Comparison of ENCODE assay signal across 8 cellular contexts in genomic region chr22:37560682-37561208, GRCh38. TPM values are rescaled to one million over a fixed set of nuclear protein-coding genes. Genes with fewer than 3 reads are reported as not detected.
DNase-seq lines count a peak whose midpoint lies in the region; ATAC-seq and TF ChIP-seq lines count a peak whose summit lies in the region.

No MANE protein-coding gene starts in this region.

- H3K4me3 ChIP-seq in LNCaP clone FGC (ENCODE audit: low read depth, low read length), result peak overlapping the region; percentile 53
- peak overlapping the region; percentile 35 for H3K4me3 ChIP-seq in effector memory CD4-positive, alpha-beta T cell (ENCODE audit: insufficient read depth, low read depth, low read length, poor library complexity, severe bottlenecking)
- peak overlapping the region; percentile 30 for H3K4me3 ChIP-seq in mononuclear cell (ENCODE audit: low read length)

- H3K9me3 ChIP-seq in effector memory CD4-positive, alpha-beta T cell (ENCODE audit: control insufficient read depth, low read length), result no peaks in the 10 kb centered on the region
- H3K9me3 ChIP-seq in mononuclear cell (ENCODE audit: low read depth, low read length), result no peaks in the 10 kb centered on the region

- no peak for DNase-seq in LNCaP clone FGC (ENCODE audit: low read depth)
- no peak for DNase-seq in effector memory CD4-positive, alpha-beta T cell
- DNase-seq in NK-92 (lab: John Stamatoyannopoulos, UW; ENCODE audit: unreplicated experiment), result no peak

- H3K36me3 ChIP-seq in effector memory CD4-positive, alpha-beta T cell (ENCODE audit: control insufficient read depth, insufficient read depth, low read length), result no peaks in the 10 kb centered on the region

- TF ChIP-seq CTCF in 22Rv1 (IDR thresholded peaks at IDR 0.05) (no peak), LNCaP clone FGC (IDR thresholded peaks at IDR 0.05; ENCODE audit: control insufficient read depth, extremely low read depth, insufficient read depth) (no peak)

- H3K27me3 ChIP-seq in effector memory CD4-positive, alpha-beta T cell (replicated peaks; ENCODE audit: control insufficient read depth, insufficient read depth, low read length, poor library complexity, severe bottlenecking), result peaks cover 28% of the 10 kb centered on the region
- H3K27me3 ChIP-seq in mononuclear cell (ENCODE audit: insufficient read depth, low read length), result peaks cover 28% of the 10 kb centered on the region

- ATAC-seq in HG03521 (IDR thresholded peaks at IDR 0.05; ENCODE audit: unreplicated experiment), result no peak
- no peak for ATAC-seq in HG02763 (IDR thresholded peaks at IDR 0.05; ENCODE audit: unreplicated experiment)
- no peak for ATAC-seq in GM21367 (IDR thresholded peaks at IDR 0.05; ENCODE audit: unreplicated experiment)

- peaks cover 23% of the 10 kb centered on the region for H3K4me1 ChIP-seq in effector memory CD4-positive, alpha-beta T cell (ENCODE audit: control insufficient read depth, insufficient read depth, low read length, poor library complexity, severe bottlenecking)
- H3K4me1 ChIP-seq in mononuclear cell (ENCODE audit: insufficient read depth, low read length), result peaks cover 23% of the 10 kb centered on the region

- H3K27ac ChIP-seq in 22Rv1, result peak overlapping the region; percentile 86
- no peak overlapping the region for H3K27ac ChIP-seq in effector memory CD4-positive, alpha-beta T cell (ENCODE audit: insufficient read depth, low read length, poor library complexity, severe bottlenecking)

RNA-seq across cellular contexts. Expression of gene CDC42EP1, which starts 0.5 kb away (rescaled TPM):
- 0.42 TPM for total RNA-seq in mononuclear cell

RNA-seq across cellular contexts. Expression of gene LGALS2, which starts 19.1 kb away (rescaled TPM):
- total RNA-seq in mononuclear cell, result 75.2 TPM

RNA-seq across cellular contexts. Expression of gene CARD10, which starts 41.5 kb away (rescaled TPM):
- total RNA-seq in mononuclear cell, result not detected

RNA-seq across cellular contexts. Expression of gene GGA1, which starts 47.9 kb away (rescaled TPM):
- 60.8 TPM for total RNA-seq in mononuclear cell
